ENCODE assay signal across 8 cellular contexts in genomic region chr15:77069521-77070121, GRCh38. TPM values are rescaled to one million over a fixed set of nuclear protein-coding genes. Genes with fewer than 3 reads are reported as not detected.
DNase-seq lines count a peak whose midpoint lies in the region; ATAC-seq and FAIRE-seq lines count a peak whose summit lies in the region.

No MANE protein-coding gene starts in this region.

- no peaks in the 10 kb centered on the region for H3K36me3 ChIP-seq in iPS-15b (ENCODE audit: control insufficient read depth, insufficient read depth, low read length)
- no peaks in the 10 kb centered on the region for H3K36me3 ChIP-seq in small intestine (ENCODE audit: control insufficient read depth in 2 of 2, insufficient read depth in 2 of 2, low read length in 2 of 2)

- peaks cover 47% of the 10 kb centered on the region for H3K4me1 Mint-ChIP-seq in activated naive CD4-positive, alpha-beta T cell treated with anti-CD3 and anti-CD28 coated beads, Interleukin-2, amount 50 U/mL, for 24 hours
- peaks cover 20% of the 10 kb centered on the region for H3K4me1 Mint-ChIP-seq in activated CD4-positive, alpha-beta memory T cell treated with anti-CD3 and anti-CD28 coated beads, Interleukin-2, amount 10 ng/mL, durations not matched to agents 7 days and 5 days

- 11 to 28% (median 26%) methylated on average over 13 of the region's 13 CpGs for WGBS in small intestine, 3 donors

- CTCF ChIA-PET in activated CD4-positive, alpha-beta memory T cell treated with anti-CD3 and anti-CD28 coated beads, Interleukin-2, amount 10 ng/mL, durations not matched to agents 7 days and 5 days (lab: Charles Lee) = interaction anchor here (1.0 kb wide), 1 partner anchor 46 kb away, joined by 3 read pairs; no protein-coding TSS in a partner anchor

- peak overlapping the region; percentile 74 to 97 for H3K27ac ChIP-seq in small intestine (ENCODE audit: low read depth in 1 of 2, low read length in 1 of 2)

- DNase-seq in activated naive CD4-positive, alpha-beta T cell treated with Interleukin-2 at 50 U/mL for 16 hours = no peak
- DNase-seq in activated CD4-positive, alpha-beta memory T cell treated with anti-CD3 and anti-CD28 coated beads, Interleukin-2, amount 10 ng/mL, durations not matched to agents 7 days and 5 days = no peak
- DNase-seq in small intestine (peak; percentile 96), H4 (ENCODE audit: low spot score) (no peak), NCI-H146 (lab: John Stamatoyannopoulos, UW) (no peak)

- H3K4me3 Mint-ChIP-seq in activated naive CD4-positive, alpha-beta T cell treated with anti-CD3 and anti-CD28 coated beads, Interleukin-2, amount 50 U/mL, for 24 hours = peak overlapping the region; percentile 84
- H3K4me3 Mint-ChIP-seq in activated CD4-positive, alpha-beta memory T cell treated with anti-CD3 and anti-CD28 coated beads, Interleukin-2, amount 10 ng/mL, durations not matched to agents 7 days and 5 days = peak overlapping the region; percentile 63

- H3K27me3 ChIP-seq in iPS-15b (ENCODE audit: control insufficient read depth, insufficient read depth, low read length) (peaks cover 6% of the 10 kb centered on the region), small intestine (ENCODE audit: control insufficient read depth in 2 of 2, insufficient read depth in 2 of 2, low read length in 2 of 2) (no peaks in the 10 kb centered on the region)

- no peak overlapping the region for H3K27ac Mint-ChIP-seq in activated naive CD4-positive, alpha-beta T cell treated with anti-CD3 and anti-CD28 coated beads, Interleukin-2, amount 50 U/mL, for 24 hours
- no peak overlapping the region for H3K27ac Mint-ChIP-seq in activated CD4-positive, alpha-beta memory T cell treated with anti-CD3 and anti-CD28 coated beads, Interleukin-2, amount 10 ng/mL, durations not matched to agents 7 days and 5 days

- ATAC-seq in HG02852 (IDR thresholded peaks at IDR 0.05; ENCODE audit: unreplicated experiment) = no peak

- no peaks in the 10 kb centered on the region for H3K9me3 ChIP-seq in iPS-15b (ENCODE audit: control insufficient read depth, insufficient read depth, low read length)
- H3K9me3 ChIP-seq in small intestine (ENCODE audit: control insufficient read depth, low read depth) = no peaks in the 10 kb centered on the region

- FAIRE-seq in small intestine (lab: Jason Lieb, UNC) = no peak

- peaks cover 2% of the 10 kb centered on the region for H3K36me3 Mint-ChIP-seq in activated naive CD4-positive, alpha-beta T cell treated with anti-CD3 and anti-CD28 coated beads, Interleukin-2, amount 50 U/mL, for 24 hours
- no peaks in the 10 kb centered on the region for H3K36me3 Mint-ChIP-seq in activated CD4-positive, alpha-beta memory T cell treated with anti-CD3 and anti-CD28 coated beads, Interleukin-2, amount 10 ng/mL, durations not matched to agents 7 days and 5 days (ENCODE audit: low read depth)

- H3K27me3 Mint-ChIP-seq in activated naive CD4-positive, alpha-beta T cell treated with anti-CD3 and anti-CD28 coated beads, Interleukin-2, amount 50 U/mL, for 24 hours = no peaks in the 10 kb centered on the region
- H3K27me3 Mint-ChIP-seq in activated CD4-positive, alpha-beta memory T cell treated with anti-CD3 and anti-CD28 coated beads, Interleukin-2, amount 10 ng/mL, durations not matched to agents 7 days and 5 days = peaks cover 8% of the 10 kb centered on the region

- H3K9ac ChIP-seq in iPS-15b (ENCODE audit: low read depth, low read length) = no peak overlapping the region

- H3K4me1 ChIP-seq in iPS-15b (ENCODE audit: control insufficient read depth, insufficient read depth, low read length) (peaks cover 11% of the 10 kb centered on the region), small intestine (ENCODE audit: control insufficient read depth in 2 of 2, insufficient read depth in 1 of 2, low read depth in 1 of 2, low read length in 1 of 2) (peaks cover 2 to 3% of the 10 kb centered on the region in 2 donors)

- H3K9me3 Mint-ChIP-seq in activated naive CD4-positive, alpha-beta T cell treated with anti-CD3 and anti-CD28 coated beads, Interleukin-2, amount 50 U/mL, for 24 hours = no peaks in the 10 kb centered on the region
- no peaks in the 10 kb centered on the region for H3K9me3 Mint-ChIP-seq in activated CD4-positive, alpha-beta memory T cell treated with anti-CD3 and anti-CD28 coated beads, Interleukin-2, amount 10 ng/mL, durations not matched to agents 7 days and 5 days

- POLR2A ChIA-PET in activated CD4-positive, alpha-beta memory T cell treated with anti-CD3 and anti-CD28 coated beads, Interleukin-2, amount 10 ng/mL, durations not matched to agents 7 days and 5 days (lab: Charles Lee) = interaction anchor here (1.0 to 1.1 kb wide), 2 partner anchors 19 to 67 kb away, joined by 4 read pairs; no protein-coding TSS in a partner anchor

- H3K4me3 ChIP-seq in iPS-15b (ENCODE audit: low read depth, low read length) = peak overlapping the region; percentile 70
- peak overlapping the region in 1 of 2 donors; percentile 95 for H3K4me3 ChIP-seq in small intestine (ENCODE audit: low read depth in 1 of 2, low read length in 2 of 2)

RNA-seq across cellular contexts. Expression of gene TSPAN3, which starts 1.3 kb away (rescaled TPM):
- 10 to 100 TPM; 12.4 to 13.9 TPM for total RNA-seq in activated CD4-positive, alpha-beta memory T cell treated with anti-CD3 and anti-CD28 coated beads, Interleukin-2, amount 10 ng/mL, durations not matched to agents 7 days and 5 days
- 100 to 1,000 TPM; 263 to 352 (median 334) TPM for polyA plus RNA-seq in small intestine
- total RNA-seq in H4 (2014; rRNA removed; shearing (Covaris generic)) = 423 and 537 TPM in 2 replicates

Comparison
In these comparisons a context has a peak if more than half of its experiments do, and no peak if none do; other contexts are left out.
1. RNA of gene TSPAN3, which starts 1.3 kb away (total RNA-seq): 423 to 537 TPM in H4; 12.4 to 13.9 TPM in activated CD4-positive, alpha-beta memory T cell treated with anti-CD3 and anti-CD28 coated beads, Interleukin-2, amount 10 ng/mL, durations not matched to agents 7 days and 5 days; every median in the first group is over 10 times any median in the second.